In the genomic region with DNA sequence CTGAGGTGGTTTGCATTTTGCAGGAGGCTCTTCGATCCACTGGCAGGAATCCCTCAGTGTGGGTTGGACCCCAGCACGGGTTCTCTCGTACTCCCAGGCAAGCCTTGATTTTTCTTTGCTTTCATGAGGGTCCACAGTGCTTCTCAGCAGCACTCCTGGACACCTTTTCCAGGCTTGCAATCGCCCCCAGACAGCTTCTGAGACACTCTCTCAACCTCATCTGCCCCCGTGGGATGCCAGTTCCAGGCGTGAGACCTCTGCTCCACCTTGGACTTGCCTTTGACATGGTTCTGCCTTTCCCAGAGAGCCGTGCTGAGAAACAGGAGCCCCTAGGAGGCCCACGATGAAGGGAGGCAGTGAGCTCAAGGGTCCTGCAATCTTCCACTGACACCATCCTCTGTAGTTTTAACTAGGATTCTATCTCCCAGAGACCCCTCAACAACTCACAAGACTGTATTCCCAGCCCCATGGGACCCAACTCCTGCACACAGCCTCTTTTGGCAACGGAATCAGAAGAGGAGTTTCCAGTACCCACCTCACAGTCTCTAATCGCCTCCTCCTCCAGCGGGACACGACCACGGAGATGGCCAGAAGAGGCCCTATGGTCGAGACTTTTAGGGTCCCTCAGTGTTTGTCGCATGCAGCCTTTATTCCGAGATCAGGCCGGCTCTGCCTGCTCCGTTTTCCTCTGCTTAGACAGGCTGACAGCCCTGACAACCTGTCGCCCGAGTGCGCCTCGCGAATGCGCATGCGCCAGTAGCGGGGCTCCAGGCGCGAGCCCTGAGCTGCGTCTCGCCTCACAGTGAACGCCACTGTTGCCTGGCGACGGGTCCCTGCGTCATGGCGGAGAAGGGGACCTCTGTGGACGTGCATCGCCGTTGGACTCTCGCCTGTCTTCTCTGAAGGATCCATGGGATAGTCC, we compare ENCODE assay signal across 9 cellular contexts. TPM values are rescaled to one million over a fixed set of nuclear protein-coding genes. Genes with fewer than 3 reads are reported as not detected.
DNase-seq lines count a peak whose midpoint lies in the region; ATAC-seq and TF ChIP-seq lines count a peak whose summit lies in the region.
"Had no signal": no experiment of that assay in that cellular context is flagged by ENCODE, and none has a peak within 500 bp of the region (broad histone marks: within the 10 kb centered on the region; RNA-seq: fewer than 3 reads in every experiment).

No MANE protein-coding gene starts in this region.

- TF ChIP-seq CTCF in GM20000 (IDR thresholded peaks at IDR 0.05; ENCODE audit: extremely low read depth, missing control alignments) (no peak), hepatocyte (IDR thresholded peaks at IDR 0.05; ENCODE audit: poor library complexity) (no peak)

- H4K20me1 ChIP-seq in hepatocyte (ENCODE audit: insufficient read depth, poor library complexity, severe bottlenecking): no peaks in the 10 kb centered on the region

- DNase-seq in GM20000 (ENCODE audit: low spot score) (peak; percentile 29), SHP77 (lab: John Stamatoyannopoulos, UW) (peak; percentile 76 to 80), hepatocyte (ENCODE audit: low spot score) (peak; percentile 36), ureter (ENCODE audit: low spot score) (peak; percentile 61)

- no peaks in the 10 kb centered on the region for H3K9me3 Mint-ChIP-seq in activated naive CD4-positive, alpha-beta T cell treated with anti-CD3 and anti-CD28 coated beads, Interleukin-2, amount 50 U/mL, for 24 hours

- H3K27me3 Mint-ChIP-seq in activated naive CD4-positive, alpha-beta T cell treated with anti-CD3 and anti-CD28 coated beads, Interleukin-2, amount 50 U/mL, for 24 hours: peaks cover 16% of the 10 kb centered on the region

- ATAC-seq in GM19395 (IDR thresholded peaks at IDR 0.05; ENCODE audit: unreplicated experiment) (no peak), GM21515 (IDR thresholded peaks at IDR 0.05; ENCODE audit: unreplicated experiment) (no peak)

- H3K9me3 ChIP-seq in hepatocyte (ENCODE audit: low read depth): no peaks in the 10 kb centered on the region

- H2AFZ ChIP-seq in hepatocyte: no peak overlapping the region

- H3K36me3 ChIP-seq in hepatocyte (replicated peaks; ENCODE audit: insufficient read depth, low read depth): no peaks in the 10 kb centered on the region
- no peaks in the 10 kb centered on the region for H3K36me3 ChIP-seq in rectal smooth muscle tissue (ENCODE audit: control insufficient read depth, insufficient read depth, low read length)
- H3K36me3 ChIP-seq: tibial nerve had no signal

- no peaks in the 10 kb centered on the region for H3K27me3 ChIP-seq in hepatocyte
- no peaks in the 10 kb centered on the region for H3K27me3 ChIP-seq in rectal smooth muscle tissue (ENCODE audit: control insufficient read depth, insufficient read depth, low read length)
- H3K27me3 ChIP-seq: tibial nerve had no signal

- H3K4me2 ChIP-seq in hepatocyte: peak overlapping the region; percentile 53

- H3K4me1 Mint-ChIP-seq in activated naive CD4-positive, alpha-beta T cell treated with anti-CD3 and anti-CD28 coated beads, Interleukin-2, amount 50 U/mL, for 24 hours: peaks cover 8% of the 10 kb centered on the region

- H3K9ac ChIP-seq in rectal smooth muscle tissue (ENCODE audit: low read length): no peak overlapping the region

- H3K4me3 ChIP-seq in hepatocyte (no peak overlapping the region), rectal smooth muscle tissue (ENCODE audit: low read length) (peak overlapping the region; percentile 62)

- no peaks in the 10 kb centered on the region for H3K79me2 ChIP-seq in hepatocyte

- H3K27ac Mint-ChIP-seq in activated naive CD4-positive, alpha-beta T cell treated with anti-CD3 and anti-CD28 coated beads, Interleukin-2, amount 50 U/mL, for 24 hours: no peak overlapping the region

- H3K36me3 Mint-ChIP-seq in activated naive CD4-positive, alpha-beta T cell treated with anti-CD3 and anti-CD28 coated beads, Interleukin-2, amount 50 U/mL, for 24 hours: no peaks in the 10 kb centered on the region

- H3K27ac ChIP-seq in hepatocyte (no peak overlapping the region), rectal smooth muscle tissue (ENCODE audit: low read depth, low read length) (no peak overlapping the region)
- H3K27ac ChIP-seq: tibial nerve had no signal

- H3K4me3 Mint-ChIP-seq in activated naive CD4-positive, alpha-beta T cell treated with anti-CD3 and anti-CD28 coated beads, Interleukin-2, amount 50 U/mL, for 24 hours: peak overlapping the region; percentile 72

- 56% methylated on average over 37 of the region's 39 CpGs for WGBS in hepatocyte (ENCODE audit: low lambda C conversion rate, missing lambda C conversion rate)

- H3K4me1 ChIP-seq in hepatocyte (ENCODE audit: insufficient read depth): no peaks in the 10 kb centered on the region
- H3K4me1 ChIP-seq in rectal smooth muscle tissue (ENCODE audit: control insufficient read depth, insufficient read depth, low read length): peaks cover 9% of the 10 kb centered on the region

- H3K9me2 ChIP-seq in hepatocyte (replicated peaks; ENCODE audit: insufficient read depth): no peaks in the 10 kb centered on the region

RNA-seq across cellular contexts. Expression of a gene that starts 26.0 kb away (rescaled TPM):
- total RNA-seq in hepatocyte (4.9 and 8.4 TPM in 2 replicates), ureter (11.6 TPM)
- 3.2 and 4.1 TPM in 2 replicates for polyA plus RNA-seq in hepatocyte
